Comparison of ENCODE assay signal across 8 cellular contexts in the genomic region with DNA sequence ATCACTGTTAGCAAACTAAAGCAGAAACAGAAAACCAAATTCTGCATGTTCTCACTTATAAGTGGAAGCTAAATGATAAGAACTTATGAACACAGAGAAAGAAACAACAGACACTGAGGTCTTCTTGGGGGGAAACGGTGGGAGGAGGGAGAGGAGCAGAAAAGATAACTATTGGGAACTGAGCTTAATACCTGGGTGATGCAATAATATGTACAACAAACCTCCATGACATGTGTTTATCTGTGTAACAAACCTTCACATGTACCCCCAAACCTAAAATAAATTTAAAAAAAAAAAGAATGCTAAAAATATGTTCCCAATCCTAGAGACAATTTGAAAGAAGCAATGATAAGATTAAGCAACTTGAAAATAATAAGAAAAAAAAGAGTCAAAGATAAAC.
"Had no signal": no experiment of that assay in that cellular context is flagged by ENCODE, and none has a peak within 500 bp of the region (broad histone marks: within the 10 kb centered on the region; RNA-seq: fewer than 3 reads in every experiment).

No MANE protein-coding gene starts in this region.

- ATAC-seq: GM12878 had no signal

- FAIRE-seq: G401.6, GM12878, GM12891, GM12892, GM18507, GM19239 had no signal

- DNase-seq: GDM1, GF-D8 had no signal

- H3K4me3 ChIP-seq: GM12878 had no signal
